Comparison of ENCODE assay signal across 25 cellular contexts in genomic region chr15:36778516-36778915, GRCh38.
DNase-seq lines count a peak whose midpoint lies in the region; ATAC-seq and TF ChIP-seq lines count a peak whose summit lies in the region.
"Had no signal": no experiment of that assay in that cellular context is flagged by ENCODE, and none has a peak within 500 bp of the region (broad histone marks: within the 10 kb centered on the region; RNA-seq: fewer than 3 reads in every experiment).

No MANE protein-coding gene starts in this region.

- H2AFZ ChIP-seq in mammary epithelial cell (ENCODE audit: low read depth, low read length), result no peak overlapping the region
- H2AFZ ChIP-seq: PC-9 had no signal

- no peaks in the 10 kb centered on the region for H3K4me1 ChIP-seq in mammary epithelial cell (ENCODE audit: insufficient read depth, low read length)
- no peaks in the 10 kb centered on the region for H3K4me1 ChIP-seq in naive thymus-derived CD4-positive, alpha-beta T cell (ENCODE audit: control insufficient read depth in 2 of 2, insufficient read depth in 2 of 2, low read length in 2 of 2)
- H3K4me1 ChIP-seq: SJSA1 had no signal

- CTCF ChIA-PET in AG04449 (lab: Yijun Ruan, JAX), result interaction anchor here (1.2 kb wide), 1 partner anchor 251 kb away, joined by 3 read pairs; no protein-coding TSS in a partner anchor
- CTCF ChIA-PET in mammary epithelial cell (lab: Charles Lee; ENCODE audit: low non-redundant PET), result no interaction called here
- CTCF ChIA-PET in naive thymus-derived CD4-positive, alpha-beta T cell (lab: Charles Lee), result no interaction called here

- H3K27me3 ChIP-seq in mammary epithelial cell (ENCODE audit: insufficient read depth, low read length) (no peaks in the 10 kb centered on the region), brain microvascular endothelial cell (replicated peaks) (no peaks in the 10 kb centered on the region)
- H3K27me3 ChIP-seq in naive thymus-derived CD4-positive, alpha-beta T cell (ENCODE audit: control insufficient read depth in 2 of 2, insufficient read depth in 2 of 2, low read length in 2 of 2), result no peaks in the 10 kb centered on the region
- H3K27me3 ChIP-seq: SJSA1 had no signal

- TF ChIP-seq CTCF in AG04449 (IDR thresholded peaks at IDR 0.05; ENCODE audit: insufficient read depth, low read length, missing control alignments) (no peak), fibroblast of the aortic adventitia (IDR thresholded peaks at IDR 0.05; ENCODE audit: insufficient read depth, low read length) (no peak), mammary epithelial cell (conservative IDR thresholded peaks at IDR 0.05 in 1 of 2, IDR thresholded peaks at IDR 0.05 in 1 of 2; ENCODE audit: extremely low read depth in 1 of 2, insufficient read depth in 1 of 2, low read depth in 1 of 2, low read length in 2 of 2) (no peak), brain microvascular endothelial cell (IDR thresholded peaks at IDR 0.05; ENCODE audit: low read depth, low read length, missing control alignments) (no peak)

- H3K36me3 ChIP-seq in mammary epithelial cell (ENCODE audit: insufficient read depth, low read length) (no peaks in the 10 kb centered on the region), brain microvascular endothelial cell (replicated peaks) (no peaks in the 10 kb centered on the region)
- no peaks in the 10 kb centered on the region for H3K36me3 ChIP-seq in naive thymus-derived CD4-positive, alpha-beta T cell (ENCODE audit: control insufficient read depth in 2 of 3, insufficient read depth in 3 of 3, low read length in 3 of 3)
- H3K36me3 ChIP-seq: SJSA1, thoracic aorta had no signal

- no peak overlapping the region for H3K27ac Mint-ChIP-seq in naive thymus-derived CD4-positive, alpha-beta T cell
- H3K27ac Mint-ChIP-seq: activated CD8-positive, alpha-beta T cell treated with anti-CD3 and anti-CD28 coated beads for 36 hours; activated naive CD4-positive, alpha-beta T cell treated with anti-CD3 and anti-CD28 coated beads, Interleukin-2, amount 50 U/mL, for 24 hours; B cell; stimulated activated memory B cell treated with anti-CD40 and anti-IgM and Interleukin-4, amounts not matched to agents 10 μg/mL and 1 μg/mL and 100 μg/mL, for 72 hours had no signal

- H3K27ac ChIP-seq in mammary epithelial cell (ENCODE audit: insufficient read depth, low read depth, low read length) (no peak overlapping the region), brain microvascular endothelial cell (no peak overlapping the region)
- no peak overlapping the region for H3K27ac ChIP-seq in naive thymus-derived CD4-positive, alpha-beta T cell (ENCODE audit: low read depth, low read length)
- H3K27ac ChIP-seq: PC-9, SJSA1, thoracic aorta had no signal

- no peak overlapping the region for H3K9ac ChIP-seq in mammary epithelial cell (ENCODE audit: insufficient read depth, low read length)

- ATAC-seq in SK-N-SH treated with all-trans-retinoic acid at 6 μM for 48 hours, result peak; percentile 92
- no peak for ATAC-seq in naive thymus-derived CD4-positive, alpha-beta T cell
- ATAC-seq: activated CD8-positive, alpha-beta T cell treated with anti-CD3 and anti-CD28 coated beads for 36 hours; sciatic nerve; stimulated activated memory B cell treated with anti-CD40 and anti-IgM and Interleukin-4, amounts not matched to agents 10 μg/mL and 1 μg/mL and 100 μg/mL, for 72 hours had no signal

- dilution Hi-C loops in mammary epithelial cell (cut with HindIII; ENCODE audit: low sequenced_read_pairs), result no loop called here

- in situ Hi-C loops in mammary epithelial cell (cut with MboI; ENCODE audit: low sequenced_read_pairs in 2 of 2), result no loop called here
- in situ Hi-C loops in brain microvascular endothelial cell (cut with HindIII; ENCODE audit: low pct_ligation_motif_present, low sequenced_read_pairs), result no loop called here

- intact Hi-C loops in mammary epithelial cell (cut with micrococcal nuclease), result no loop called here
- intact Hi-C loops in naive thymus-derived CD4-positive, alpha-beta T cell (cut with micrococcal nuclease), result no loop called here

- WGBS in mammary epithelial cell (ENCODE audit: low coverage, missing lambda C conversion rate), result 100% methylated on average over 1 of the region's 1 CpG

- H3K4me2 ChIP-seq in mammary epithelial cell (ENCODE audit: insufficient read depth, low read depth, low read length), result no peak overlapping the region
- H3K4me2 ChIP-seq: PC-9 had no signal

- H3K27me3 Mint-ChIP-seq in naive thymus-derived CD4-positive, alpha-beta T cell, result no peaks in the 10 kb centered on the region
- H3K27me3 Mint-ChIP-seq: activated CD8-positive, alpha-beta T cell treated with anti-CD3 and anti-CD28 coated beads for 36 hours; activated naive CD4-positive, alpha-beta T cell treated with anti-CD3 and anti-CD28 coated beads, Interleukin-2, amount 50 U/mL, for 24 hours; B cell; brain; stimulated activated memory B cell treated with anti-CD40 and anti-IgM and Interleukin-4, amounts not matched to agents 10 μg/mL and 1 μg/mL and 100 μg/mL, for 72 hours had no signal

- H3K9me3 Mint-ChIP-seq in naive thymus-derived CD4-positive, alpha-beta T cell, result peaks cover 0 to 2% (median 0%) of the 10 kb centered on the region in 11 donors
- H3K9me3 Mint-ChIP-seq: activated CD8-positive, alpha-beta T cell treated with anti-CD3 and anti-CD28 coated beads for 36 hours; activated naive CD4-positive, alpha-beta T cell treated with anti-CD3 and anti-CD28 coated beads, Interleukin-2, amount 50 U/mL, for 24 hours; brain; stimulated activated memory B cell treated with anti-CD40 and anti-IgM and Interleukin-4, amounts not matched to agents 10 μg/mL and 1 μg/mL and 100 μg/mL, for 72 hours had no signal

- BruUV-seq in mammary epithelial cell (replicated peaks; lab: Mats Ljungman, UMichigan), result no TSS peak

- H3K4me1 Mint-ChIP-seq in naive thymus-derived CD4-positive, alpha-beta T cell, result peaks cover 0 to 7% (median 7%) of the 10 kb centered on the region in 7 donors
- H3K4me1 Mint-ChIP-seq: B cell; stimulated activated memory B cell treated with anti-CD40 and anti-IgM and Interleukin-4, amounts not matched to agents 10 μg/mL and 1 μg/mL and 100 μg/mL, for 72 hours had no signal

- DNase-seq in AG04449 (ENCODE audit: low read depth, low spot score) (peak; percentile 79), EH (ENCODE audit: low read depth) (peak; percentile 93), fibroblast of the aortic adventitia (ENCODE audit: low read depth) (peak; percentile 92), mammary epithelial cell (no peak), NCI-H1092 treated with DMSO at 0.1 percent for 48 hours (lab: John Stamatoyannopoulos, UW) (no peak), brain microvascular endothelial cell (no peak)
- DNase-seq in naive thymus-derived CD4-positive, alpha-beta T cell, result no peak
- DNase-seq: activated CD4-positive, CD25-positive, alpha-beta regulatory T cell; activated CD8-positive, alpha-beta T cell treated with anti-CD3 and anti-CD28 coated beads for 36 hours; activated T-cell treated with anti-CD3 and anti-CD28 coated beads, Interleukin-2, amount 50 U/mL, for 1 hour; COR-L47; cortex of kidney; NCI-H1417; NCI-H774; occipital lobe; PC-9; T-helper 2 cell had no signal

- POLR2A ChIA-PET in AG04449 (lab: Yijun Ruan, JAX), result interaction anchor here (0.7 kb wide), 1 partner anchor 323 kb away, joined by 3 read pairs; no protein-coding TSS in a partner anchor
- POLR2A ChIA-PET in naive thymus-derived CD4-positive, alpha-beta T cell (lab: Charles Lee), result no interaction called here

- H3K9me3 ChIP-seq in mammary epithelial cell (replicated peaks; ENCODE audit: insufficient read depth, low read length), result no peaks in the 10 kb centered on the region
- H3K9me3 ChIP-seq in naive thymus-derived CD4-positive, alpha-beta T cell (ENCODE audit: control insufficient read depth in 2 of 3, low read length in 3 of 3), result no peaks in the 10 kb centered on the region
- H3K9me3 ChIP-seq: SJSA1, thoracic aorta had no signal

- H3K79me2 ChIP-seq in mammary epithelial cell (ENCODE audit: insufficient read depth, low read length), result no peaks in the 10 kb centered on the region

- no peaks in the 10 kb centered on the region for H4K20me1 ChIP-seq in mammary epithelial cell (ENCODE audit: insufficient read depth, low read length)

- H3K4me3 ChIP-seq in AG04449 (ENCODE audit: low read depth, low read length), result no peak overlapping the region
- H3K4me3 ChIP-seq in fibroblast of the aortic adventitia (ENCODE audit: low read depth, low read length), result no peak overlapping the region
- H3K4me3 ChIP-seq in mammary epithelial cell (replicated peaks in 1 of 3; ENCODE audit: insufficient read depth in 1 of 3, low read depth in 2 of 3, low read length in 3 of 3), result no peak overlapping the region
- H3K4me3 ChIP-seq in naive thymus-derived CD4-positive, alpha-beta T cell (ENCODE audit: low read length), result no peak overlapping the region
- no peak overlapping the region for H3K4me3 ChIP-seq in brain microvascular endothelial cell (ENCODE audit: low read depth, low read length)
- H3K4me3 ChIP-seq: PC-9, SJSA1, thoracic aorta had no signal

- H3K36me3 Mint-ChIP-seq in naive thymus-derived CD4-positive, alpha-beta T cell, result peaks cover 0 to 36% (median 13%) of the 10 kb centered on the region in 5 donors

- H3K4me3 Mint-ChIP-seq in naive thymus-derived CD4-positive, alpha-beta T cell, result no peak overlapping the region
- H3K4me3 Mint-ChIP-seq: activated CD8-positive, alpha-beta T cell treated with anti-CD3 and anti-CD28 coated beads for 36 hours; activated naive CD4-positive, alpha-beta T cell treated with anti-CD3 and anti-CD28 coated beads, Interleukin-2, amount 50 U/mL, for 24 hours; B cell; brain; stimulated activated memory B cell treated with anti-CD40 and anti-IgM and Interleukin-4, amounts not matched to agents 10 μg/mL and 1 μg/mL and 100 μg/mL, for 72 hours had no signal

TF ChIP-seq in SK-N-SH treated with all-trans-retinoic acid at 6 μM for 48 hours, 23 proteins besides CTCF, POLR2A, EP300 and RAD21:
- TF ChIP-seq TCF4 (CRISPR knock-in tag; IDR thresholded peaks at IDR 0.05; ENCODE audit: borderline replicate concordance), result no peak
- peak; percentile 73 for TF ChIP-seq ISL1 (CRISPR knock-in tag; IDR thresholded peaks at IDR 0.05)

Comparison
In these comparisons a context has a peak if more than half of its experiments do, and no peak if none do; other contexts are left out.
1. DNase-seq: peak in AG04449 (single experiment), EH (single experiment) and fibroblast of the aortic adventitia (single experiment); none in mammary epithelial cell (single experiment), NCI-H1092 treated with DMSO at 0.1 percent for 48 hours (single experiment), naive thymus-derived CD4-positive, alpha-beta T cell (0 of 9) and brain microvascular endothelial cell (single experiment).